9 cellular contexts compared by ENCODE assay signal in genomic region chr7:99498546-99498944, GRCh38. TPM values are rescaled to one million over a fixed set of nuclear protein-coding genes. Genes with fewer than 3 reads are reported as not detected.
DNase-seq lines count a peak whose midpoint lies in the region; ATAC-seq and TF ChIP-seq lines count a peak whose summit lies in the region.
"Had no signal": no experiment of that assay in that cellular context is flagged by ENCODE, and none has a peak within 500 bp of the region (broad histone marks: within the 10 kb centered on the region; RNA-seq: fewer than 3 reads in every experiment).

No MANE protein-coding gene starts in this region.

- peak overlapping the region; percentile 99 for H3K4me3 Mint-ChIP-seq in GM23338

- peak overlapping the region; percentile 94 for H3K4me2 ChIP-seq in GM23338

- H3K27ac ChIP-seq in GM23338 (ENCODE audit: low read depth) (no peak overlapping the region), prostate gland (peak overlapping the region in 1 of 2 donors; percentile 96)

- H3K4me1 ChIP-seq in GM23338 (ENCODE audit: insufficient read depth) (peaks cover 18% of the 10 kb centered on the region; the same call in 1 of the 2 replicates), prostate gland (replicated peaks) (peaks cover 4% of the 10 kb centered on the region)

- H2AFZ ChIP-seq in GM23338: no peak overlapping the region

- no peaks in the 10 kb centered on the region for H3K27me3 ChIP-seq in GM23338 (ENCODE audit: insufficient read depth)
- H3K27me3 ChIP-seq in prostate gland (replicated peaks; ENCODE audit: insufficient read depth): no peaks in the 10 kb centered on the region

- peaks cover 30% of the 10 kb centered on the region for H3K9me3 Mint-ChIP-seq in GM23338

- no peak for ATAC-seq in GM23338
- ATAC-seq in esophagus mucosa: peak; percentile 7
- ATAC-seq in GM21619 (IDR thresholded peaks at IDR 0.05; ENCODE audit: unreplicated experiment): no peak
- no peak for ATAC-seq in GM18909 (IDR thresholded peaks at IDR 0.05; ENCODE audit: poor library complexity, unreplicated experiment)

- TF ChIP-seq POLR2A in prostate gland (IDR thresholded peaks at IDR 0.05): no peak

- 0 out of 2 replicates have a peak overlapping the region, but pooled peaks have one; percentile 81 for H3K27ac Mint-ChIP-seq in GM23338

- H3K4me3 ChIP-seq in GM23338 (peak overlapping the region; percentile 85), prostate gland (peak overlapping the region; percentile 85 to 90)

- WGBS in prostate gland: 70% methylated on average over 11 of the region's 11 CpGs

- peaks cover 3% of the 10 kb centered on the region for H3K27me3 Mint-ChIP-seq in GM23338 (ENCODE audit: insufficient read depth, low read depth, poor library complexity)

- intact Hi-C loops in prostate gland (cut with DNase I): no loop called here

- H3K9me3 ChIP-seq in prostate gland: no peaks in the 10 kb centered on the region

- TF ChIP-seq CTCF in GM23338 (conservative IDR thresholded peaks at IDR 0.05; ENCODE audit: low read depth in 2 of 2): no peak
- TF ChIP-seq CTCF in prostate gland (IDR thresholded peaks at IDR 0.05): no peak

- H4K20me1 ChIP-seq in GM23338 (replicated peaks; ENCODE audit: insufficient read depth): peaks cover 24% of the 10 kb centered on the region

- peaks cover 13% of the 10 kb centered on the region for H3K4me1 Mint-ChIP-seq in GM23338

- DNase-seq in GM23338 (ENCODE audit: low spot score): no peak
- peak; percentile 76 for DNase-seq in RKO (ENCODE audit: low spot score)
- DNase-seq in prostate gland (ENCODE audit: low spot score): no peak
- DNase-seq in glomerular visceral epithelial cell (ENCODE audit: extremely low spot score): no peak
- no peak for DNase-seq in NCI-H774 (lab: John Stamatoyannopoulos, UW)
- DNase-seq: cortex of kidney had no signal

- peaks cover 53% of the 10 kb centered on the region for H3K79me2 ChIP-seq in GM23338 (replicated peaks; ENCODE audit: insufficient read depth)

- H3F3A ChIP-seq in GM23338 (replicated peaks; ENCODE audit: low read depth): peaks cover 26% of the 10 kb centered on the region; the same call in 1 of the 2 replicates

- no peaks in the 10 kb centered on the region for H3K9me2 ChIP-seq in GM23338 (ENCODE audit: insufficient read depth)

- H3K36me3 ChIP-seq in GM23338 (ENCODE audit: insufficient read depth) (peaks cover 32% of the 10 kb centered on the region), prostate gland (peaks cover 9 to 18% of the 10 kb centered on the region in 2 donors)

- peaks cover 51% of the 10 kb centered on the region for H3K36me3 Mint-ChIP-seq in GM23338 (ENCODE audit: low read depth)

TF ChIP-seq in GM23338, 12 proteins besides CTCF, POLR2A, EP300 and RAD21 (continues in another document):
- TF ChIP-seq STAT1 (IDR thresholded peaks at IDR 0.05; ENCODE audit: unreplicated experiment) (no peak), REST (IDR thresholded peaks at IDR 0.05; ENCODE audit: unreplicated experiment) (no peak), POLR2AphosphoS5 (IDR thresholded peaks at IDR 0.05; ENCODE audit: low read depth) (no peak), JUNB (IDR thresholded peaks at IDR 0.05; ENCODE audit: unreplicated experiment) (no peak), EZH2phosphoT487 (IDR thresholded peaks at IDR 0.05; ENCODE audit: unreplicated experiment) (no peak), ZNF114 (CRISPR knock-in tag; IDR thresholded peaks at IDR 0.05) (no peak), NANOG (IDR thresholded peaks at IDR 0.05; ENCODE audit: borderline replicate concordance) (no peak), CREB1 (CRISPR knock-in tag; IDR thresholded peaks at IDR 0.05; ENCODE audit: low read depth) (no peak), EZH2 (IDR thresholded peaks at IDR 0.05; ENCODE audit: low read depth, unreplicated experiment) (no peak), ETS1 (IDR thresholded peaks at IDR 0.05) (no peak)

RNA-seq across cellular contexts. Expression of gene ZNF394, which starts 1.5 kb away (rescaled TPM):
- total RNA-seq in GM23338 (2014; rRNA removed; shearing (Covaris generic)): 26.9 and 29.2 TPM in 2 replicates
- 11.4 and 12.6 TPM in 2 replicates for polyA plus RNA-seq in GM23338 (2016; fragmentation: Nextera tagmentation; extraction: Ambion mirVana)
- total RNA-seq in esophagus mucosa: 15.4 TPM
- 10 to 100 TPM; 37.4 to 37.8 TPM for total RNA-seq in prostate gland

RNA-seq across cellular contexts. Expression of gene ZKSCAN5, which starts 5.9 kb away (rescaled TPM):
- total RNA-seq in GM23338 (2014; rRNA removed; shearing (Covaris generic)): 10.2 and 13.4 TPM in 2 replicates
- polyA plus RNA-seq in GM23338 (2016; fragmentation: Nextera tagmentation; extraction: Ambion mirVana): 4.6 and 4.9 TPM in 2 replicates
- total RNA-seq in esophagus mucosa (3.3 TPM), prostate gland (10 to 100 TPM in 1 of 2 donors, 1 to 10 TPM in 1; 7.8 to 13.2 TPM)

RNA-seq across cellular contexts. Expression of gene ZNF789, which starts 25.9 kb away (rescaled TPM):
- 13.8 and 14.2 TPM in 2 replicates for total RNA-seq in GM23338 (2014; rRNA removed; shearing (Covaris generic))
- polyA plus RNA-seq in GM23338 (2016; fragmentation: Nextera tagmentation; extraction: Ambion mirVana): 9.0 and 11.2 TPM in 2 replicates
- total RNA-seq in esophagus mucosa (4.2 TPM), prostate gland (10 to 100 TPM; 20.6 to 25.2 TPM)

RNA-seq across cellular contexts. Expression of gene ATP5MF, which starts 32.6 kb away (rescaled TPM):
- total RNA-seq in GM23338 (2014; rRNA removed; shearing (Covaris generic)): 1,703 and 1,870 TPM in 2 replicates
- polyA plus RNA-seq in GM23338 (2016; fragmentation: Nextera tagmentation; extraction: Ambion mirVana): 1,770 and 2,005 TPM in 2 replicates
- 409 TPM for total RNA-seq in esophagus mucosa
- total RNA-seq in prostate gland: 100 to 1,000 TPM; 797 to 850 TPM

RNA-seq across cellular contexts. Expression of gene FAM200A, which starts 53.4 kb away (rescaled TPM):
- 7.9 and 10.2 TPM in 2 replicates for total RNA-seq in GM23338 (2014; rRNA removed; shearing (Covaris generic))
- polyA plus RNA-seq in GM23338 (2016; fragmentation: Nextera tagmentation; extraction: Ambion mirVana): 4.9 and 7.7 TPM in 2 replicates
- total RNA-seq in esophagus mucosa (3.3 TPM), prostate gland (10 to 100 TPM in 1 of 2 donors, 1 to 10 TPM in 1; 5.5 to 11.2 TPM)
